ENCODE assay signal across 20 cellular contexts in the genomic region with DNA sequence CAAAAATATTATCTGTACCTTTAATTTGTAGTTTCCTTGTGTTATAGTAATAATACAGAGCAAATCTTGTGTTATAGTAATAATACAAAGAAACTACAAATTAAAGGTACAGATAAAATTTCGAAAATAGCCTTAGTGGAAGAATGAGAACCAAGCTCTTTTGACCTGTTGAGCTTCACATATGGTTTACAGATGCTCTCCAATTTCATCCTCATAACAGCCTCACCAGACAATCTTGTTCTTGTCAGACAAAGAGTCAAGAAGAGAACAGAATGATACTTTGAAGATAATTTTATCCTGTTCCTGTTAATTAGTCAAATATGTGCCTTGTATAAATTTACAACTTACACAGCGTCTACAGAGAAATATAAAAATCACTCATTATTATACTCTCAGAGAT. TPM values are rescaled to one million over a fixed set of nuclear protein-coding genes. Genes with fewer than 3 reads are reported as not detected.
"Had no signal": no experiment of that assay in that cellular context is flagged by ENCODE, and none has a peak within 500 bp of the region (broad histone marks: within the 10 kb centered on the region; RNA-seq: fewer than 3 reads in every experiment).

No MANE protein-coding gene starts in this region.

- H3K4me1 ChIP-seq: SJCRH30 had no signal

- H3K27me3 ChIP-seq: MG63, SJCRH30 had no signal

- H3K36me3 ChIP-seq: MG63, SJCRH30 had no signal

- ATAC-seq: activated CD4-positive, CD25-positive, alpha-beta regulatory T cell treated with anti-CD3 and anti-CD28 coated beads, Interleukin-2, amount 50 U/mL, for 24 hours; activated CD8-positive, alpha-beta T cell treated with anti-CD3 and anti-CD28 coated beads for 36 hours had no signal

- H3K9me3 ChIP-seq: MG63 had no signal

- H3K4me3 ChIP-seq: MG63, SJCRH30 had no signal

- DNase-seq: activated CD4-positive, alpha-beta T cell treated with anti-CD3 and anti-CD28 coated beads for 4 hours; activated CD8-positive, alpha-beta memory T cell treated with anti-CD3 and anti-CD28 coated beads, Interleukin-2, amount 50 U/mL, for 4 hours; activated CD8-positive, alpha-beta T cell treated with anti-CD3 and anti-CD28 coated beads for 36 hours; aorta; central memory CD4-positive, alpha-beta T cell; MG63; MV-4-11; NCI-H1092 treated with DMSO at 0.1 percent for 48 hours; NCI-H1417 treated with DMSO at 0.1 percent for 48 hours; NCI-H1694; NCI-H2029 treated with DMSO at 0.1 percent for 48 hours; NCI-H446; NCI-H524; NCI-H748 treated with DMSO at 0.1 percent for 48 hours; Right ventricle myocardium superior; SJCRH30 had no signal

- H3K27ac ChIP-seq: RWPE1, SJCRH30 had no signal

RNA-seq across cellular contexts. Expression of gene ATXN3L, which starts 12.8 kb away (rescaled TPM):
- total RNA-seq: activated CD8-positive, alpha-beta T cell treated with anti-CD3 and anti-CD28 coated beads for 36 hours; aorta; bronchial epithelial cell; OCI-LY7; Right ventricle myocardium superior; SJCRH30 had no signal
- polyA plus RNA-seq: aorta had no signal
